In genomic region chr16:74601131-74601871, GRCh38 we compare ENCODE assay signal across 8 cellular contexts. TPM values are rescaled to one million over a fixed set of nuclear protein-coding genes. Genes with fewer than 3 reads are reported as not detected.
DNase-seq lines count a peak whose midpoint lies in the region; ATAC-seq lines count a peak whose summit lies in the region.

No MANE protein-coding gene starts in this region.

- ATAC-seq in GM21528 (IDR thresholded peaks at IDR 0.05; ENCODE audit: low FRiP score, unreplicated experiment) (peak; percentile 72), HG03045 (IDR thresholded peaks at IDR 0.05; ENCODE audit: unreplicated experiment) (no peak), HG02840 (IDR thresholded peaks at IDR 0.05; ENCODE audit: low FRiP score, unreplicated experiment) (no peak)

- H3K9me3 Mint-ChIP-seq in activated T-helper 2 cell treated with anti-CD3 and anti-CD28 coated beads, Interferon-gamma antibody, Interleukin-2, Interleukin-4, amounts not matched to agents 10 μg/mL and 5 μg/mL and 100 μg/mL, durations not matched to agents 14 hours and 24 hours and 36 hours, result no peaks in the 10 kb centered on the region

- H3K4me1 Mint-ChIP-seq in activated T-helper 2 cell treated with anti-CD3 and anti-CD28 coated beads, Interferon-gamma antibody, Interleukin-2, Interleukin-4, amounts not matched to agents 10 μg/mL and 5 μg/mL and 100 μg/mL, durations not matched to agents 14 hours and 24 hours and 36 hours (ENCODE audit: low read depth), result peaks cover 60% of the 10 kb centered on the region

- peak overlapping the region; percentile 71 for H3K27ac Mint-ChIP-seq in activated T-helper 2 cell treated with anti-CD3 and anti-CD28 coated beads, Interferon-gamma antibody, Interleukin-2, Interleukin-4, amounts not matched to agents 10 μg/mL and 5 μg/mL and 100 μg/mL, durations not matched to agents 14 hours and 24 hours and 36 hours

- H3K4me3 Mint-ChIP-seq in activated T-helper 2 cell treated with anti-CD3 and anti-CD28 coated beads, Interferon-gamma antibody, Interleukin-2, Interleukin-4, amounts not matched to agents 10 μg/mL and 5 μg/mL and 100 μg/mL, durations not matched to agents 14 hours and 24 hours and 36 hours (ENCODE audit: low read depth), result peak overlapping the region; percentile 38

- no peaks in the 10 kb centered on the region for H3K27me3 Mint-ChIP-seq in activated T-helper 2 cell treated with anti-CD3 and anti-CD28 coated beads, Interferon-gamma antibody, Interleukin-2, Interleukin-4, amounts not matched to agents 10 μg/mL and 5 μg/mL and 100 μg/mL, durations not matched to agents 14 hours and 24 hours and 36 hours (ENCODE audit: low read depth)

- peaks cover 34% of the 10 kb centered on the region for H3K36me3 Mint-ChIP-seq in activated T-helper 2 cell treated with anti-CD3 and anti-CD28 coated beads, Interferon-gamma antibody, Interleukin-2, Interleukin-4, amounts not matched to agents 10 μg/mL and 5 μg/mL and 100 μg/mL, durations not matched to agents 14 hours and 24 hours and 36 hours (ENCODE audit: low read depth)

- intact Hi-C loops in activated T-helper 2 cell treated with anti-CD3 and anti-CD28 coated beads, Interferon-gamma antibody, Interleukin-2, Interleukin-4, amounts not matched to agents 10 μg/mL and 5 μg/mL and 100 μg/mL, durations not matched to agents 14 hours and 24 hours and 36 hours (cut with micrococcal nuclease), result no loop called here
- intact Hi-C loops in posterior vena cava (cut with DNase I), result no loop called here

- DNase-seq in NOMO-1 treated with DMSO at 0.1 percent for 48 hours (lab: John Stamatoyannopoulos, UW; ENCODE audit: unreplicated experiment) (peak; percentile 30), islet precursor cell (no peak), posterior vena cava (ENCODE audit: low spot score) (no peak)
- peak; percentile 73 for DNase-seq in activated T-helper 2 cell treated with anti-CD3 and anti-CD28 coated beads, Interferon-gamma antibody, Interleukin-2, Interleukin-4, amounts not matched to agents 10 μg/mL and 5 μg/mL and 100 μg/mL, durations not matched to agents 14 hours and 24 hours and 36 hours (ENCODE audit: low spot score)
- peak; percentile 35 for DNase-seq in stimulated activated CD4-positive, alpha-beta T cell treated with anti-CD3 and anti-CD28 coated beads, Interleukin-4, amount 100 ng/mL, for 1 hour

RNA-seq across cellular contexts. Expression of gene GLG1, which starts 5.6 kb away (rescaled TPM):
- total RNA-seq in activated T-helper 2 cell treated with anti-CD3 and anti-CD28 coated beads, Interferon-gamma antibody, Interleukin-2, Interleukin-4, amounts not matched to agents 10 μg/mL and 5 μg/mL and 100 μg/mL, durations not matched to agents 14 hours and 24 hours and 36 hours, result 49.7 and 50.2 TPM in 2 replicates
- 100 to 1,000 TPM; 101 to 143 TPM for total RNA-seq in posterior vena cava

Comparison
In these comparisons a context has a peak if more than half of its experiments do, and no peak if none do; other contexts are left out.
1. DNase-seq: peak in NOMO-1 treated with DMSO at 0.1 percent for 48 hours (single experiment), activated T-helper 2 cell treated with anti-CD3 and anti-CD28 coated beads, Interferon-gamma antibody, Interleukin-2, Interleukin-4, amounts not matched to agents 10 μg/mL and 5 μg/mL and 100 μg/mL, durations not matched to agents 14 hours and 24 hours and 36 hours (single experiment) and stimulated activated CD4-positive, alpha-beta T cell treated with anti-CD3 and anti-CD28 coated beads, Interleukin-4, amount 100 ng/mL, for 1 hour (single experiment); none in islet precursor cell (single experiment) and posterior vena cava (single experiment).